Comparison of ENCODE assay signal across 1 cellular context in the genomic region with DNA sequence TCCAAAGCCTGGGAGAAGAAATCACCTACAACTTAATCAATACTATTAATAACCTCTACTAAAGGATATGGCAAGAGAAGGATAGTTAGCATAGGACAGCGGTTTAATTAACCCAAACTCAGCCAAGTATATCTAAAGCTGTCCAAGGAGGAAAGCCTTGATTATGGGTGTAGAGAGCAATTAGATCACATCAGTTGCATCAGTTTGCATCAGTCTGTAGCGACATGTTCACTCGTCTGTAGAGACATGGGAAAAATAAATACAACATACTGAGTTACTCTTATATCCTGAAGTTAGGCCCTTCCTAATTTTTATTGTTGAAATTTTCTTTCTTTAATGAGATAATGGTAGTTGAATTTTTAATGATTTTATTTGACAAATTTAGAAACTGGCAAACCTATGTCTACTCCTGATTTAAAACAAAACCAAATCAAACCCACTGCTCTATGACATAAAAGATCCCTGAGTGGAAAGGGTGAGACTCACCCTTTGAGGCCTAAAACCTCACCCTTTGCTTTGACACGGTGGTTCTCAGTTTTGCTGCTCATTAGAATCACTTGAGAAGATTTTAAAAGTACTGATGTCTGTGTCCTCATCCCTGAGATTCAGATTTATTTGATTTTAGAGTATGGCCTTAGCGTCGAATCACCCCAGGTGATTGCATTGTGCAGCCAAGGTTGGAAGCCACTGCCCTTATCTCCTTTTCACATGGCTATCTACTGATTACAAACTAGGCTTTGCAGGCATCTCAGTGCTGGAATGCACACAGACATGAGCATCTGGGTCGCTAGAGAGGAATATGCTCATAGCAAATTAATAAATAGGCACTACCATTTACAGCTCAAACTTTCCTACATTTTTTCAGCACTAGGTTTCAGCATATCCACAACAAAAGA.
TF ChIP-seq lines count a peak whose summit lies in the region.

No MANE protein-coding gene starts in this region.

TF ChIP-seq in WTC11, 78 proteins besides CTCF, POLR2A, EP300 and RAD21 (continued from another document):
- TF ChIP-seq SMAD3 (CRISPR knock-in tag; IDR thresholded peaks at IDR 0.05; ENCODE audit: borderline replicate concordance), result no peak
- TF ChIP-seq, protein P1, sequence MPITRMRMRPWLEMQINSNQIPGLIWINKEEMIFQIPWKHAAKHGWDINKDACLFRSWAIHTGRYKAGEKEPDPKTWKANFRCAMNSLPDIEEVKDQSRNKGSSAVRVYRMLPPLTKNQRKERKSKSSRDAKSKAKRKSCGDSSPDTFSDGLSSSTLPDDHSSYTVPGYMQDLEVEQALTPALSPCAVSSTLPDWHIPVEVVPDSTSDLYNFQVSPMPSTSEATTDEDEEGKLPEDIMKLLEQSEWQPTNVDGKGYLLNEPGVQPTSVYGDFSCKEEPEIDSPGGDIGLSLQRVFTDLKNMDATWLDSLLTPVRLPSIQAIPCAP (CRISPR knock-in tag; IDR thresholded peaks at IDR 0.05), result no peak
- no peak for TF ChIP-seq ZNF396 (CRISPR knock-in tag; IDR thresholded peaks at IDR 0.05; ENCODE audit: borderline replicate concordance)
- no peak for TF ChIP-seq ZBTB21 (CRISPR knock-in tag; IDR thresholded peaks at IDR 0.05; ENCODE audit: borderline replicate concordance)
